17 cellular contexts compared by ENCODE assay signal in genomic region chr18:67518566-67518965, GRCh38. TPM values are rescaled to one million over a fixed set of nuclear protein-coding genes. Genes with fewer than 3 reads are reported as not detected.
A peak's percentile ranks its signal among the peaks of the same experiment; 100 is the strongest.
DNase-seq lines count a peak whose midpoint lies in the region; ATAC-seq and TF ChIP-seq lines count a peak whose summit lies in the region.
"Had no signal": no experiment of that assay in that cellular context is flagged by ENCODE, and none has a peak within 500 bp of the region (broad histone marks: within the 10 kb centered on the region; RNA-seq: fewer than 3 reads in every experiment).

No MANE protein-coding gene starts in this region.

- no peak overlapping the region for H2AK5ac ChIP-seq in neuronal stem cell (ENCODE audit: low read depth, low read length)

- H3K27me3 Mint-ChIP-seq in immature natural killer cell (ENCODE audit: low read depth in 3 of 3) = peaks cover 8 to 11% (median 11%) of the 10 kb centered on the region in 3 donors

- H3K27ac ChIP-seq in ascending aorta (peak overlapping the region; percentile 85), neuronal stem cell (replicated peaks; ENCODE audit: low read length) (no peak overlapping the region), aorta (ENCODE audit: low read depth in 1 of 2, low read length in 2 of 2) (peak overlapping the region; percentile 52 to 70)

- H3K4me3 Mint-ChIP-seq in immature natural killer cell = peak overlapping the region in 2 of 5 donors; percentile 17 to 25

- no peak for TF ChIP-seq CTCF in ascending aorta (IDR thresholded peaks at IDR 0.05)

- H3K36me3 ChIP-seq in ascending aorta (peaks cover 0 to 4% of the 10 kb centered on the region in 2 donors), neuronal stem cell (replicated peaks in 1 of 2; ENCODE audit: control insufficient read depth in 2 of 2, insufficient read depth in 2 of 2, low read length in 2 of 2) (peaks cover 3 to 15% of the 10 kb centered on the region in 2 donors), aorta (ENCODE audit: control insufficient read depth in 1 of 2, insufficient read depth in 2 of 2, low read length in 1 of 2) (no peaks in the 10 kb centered on the region)

- H3K9ac ChIP-seq in neuronal stem cell (ENCODE audit: low read depth, low read length, poor library complexity) = no peak overlapping the region

- no peak overlapping the region for H2BK12ac ChIP-seq in neuronal stem cell (ENCODE audit: low read length)

- no peak overlapping the region for H2BK120ac ChIP-seq in neuronal stem cell (ENCODE audit: low read depth, low read length)

- ATAC-seq in aorta (ENCODE audit: low FRiP score) = no peak
- ATAC-seq: CD8-positive, alpha-beta T cell; GM12878 had no signal

- WGBS in neuronal stem cell (ENCODE audit: extremely low coverage in 2 of 2, insufficient read length in 2 of 2, insufficient replicate concordance in 1 of 2), 2 donors = no CpG with 5 or more reads among the region's 5 CpGs
- 96 to 99% methylated on average over 5 of the region's 5 CpGs for WGBS in aorta, 2 donors

- H3K23ac ChIP-seq in neuronal stem cell (ENCODE audit: low read depth, low read length, poor library complexity) = no peak overlapping the region

- no peak overlapping the region for H3K4ac ChIP-seq in neuronal stem cell (ENCODE audit: low read length)

- peak overlapping the region; percentile 17 for H2AFZ ChIP-seq in neuronal stem cell (ENCODE audit: low read length)

- peaks cover 0 to 1% (median 0%) of the 10 kb centered on the region in 6 donors for H3K9me3 Mint-ChIP-seq in immature natural killer cell
- H3K9me3 Mint-ChIP-seq: CD8-positive, alpha-beta T cell had no signal

- no peak overlapping the region for H3K4me3 ChIP-seq in ascending aorta
- H3K4me3 ChIP-seq in neuronal stem cell (ENCODE audit: low read length in 2 of 2) = no peak overlapping the region
- no peak overlapping the region for H3K4me3 ChIP-seq in aorta (ENCODE audit: low read length in 2 of 2)
- H3K4me3 ChIP-seq: GM12878 had no signal

- no peak overlapping the region for H4K8ac ChIP-seq in neuronal stem cell (ENCODE audit: low read depth, low read length)

- H3K18ac ChIP-seq in neuronal stem cell (ENCODE audit: low read length) = no peak overlapping the region

- H2BK15ac ChIP-seq in neuronal stem cell (ENCODE audit: low read length) = no peak overlapping the region

- no peak overlapping the region for H3K4me2 ChIP-seq in neuronal stem cell (ENCODE audit: insufficient read depth, low read length, poor library complexity, severe bottlenecking)

- peak; percentile 34 for DNase-seq in DMS 273 (lab: John Stamatoyannopoulos, UW; ENCODE audit: unreplicated experiment)
- DNase-seq in DMS 273 treated with DMSO at 0.1 percent for 48 hours (lab: John Stamatoyannopoulos, UW) = no peak
- no peak for DNase-seq in ascending aorta (ENCODE audit: low spot score in 2 of 2)
- DNase-seq in neuronal stem cell (ENCODE audit: low spot score) = no peak
- no peak for DNase-seq in aorta
- no peak for DNase-seq in immature natural killer cell
- no peak for DNase-seq in activated gamma-delta T cell (lab: John Stamatoyannopoulos, UW)
- DNase-seq in activated CD4-positive, CD25-positive, alpha-beta regulatory T cell treated with anti-CD3 and anti-CD28 coated beads, Interleukin-2, amount 50 U/mL, for 72 hours = no peak
- DNase-seq: CD8-positive, alpha-beta T cell; Karpas-422; NCI-H1105; NCI-H187; NCI-H345; NCI-H69; SHP77 treated with DMSO at 0.1 percent for 48 hours had no signal

- H3K36me3 Mint-ChIP-seq in immature natural killer cell = no peaks in the 10 kb centered on the region

- H2BK5ac ChIP-seq in neuronal stem cell (ENCODE audit: low read length) = no peak overlapping the region

- peaks cover 25 to 37% of the 10 kb centered on the region in 2 donors for H3K4me1 Mint-ChIP-seq in immature natural killer cell

- no peaks in the 10 kb centered on the region for H3K9me3 ChIP-seq in ascending aorta
- peaks cover 0 to 6% of the 10 kb centered on the region in 2 donors for H3K9me3 ChIP-seq in neuronal stem cell (replicated peaks in 1 of 2; ENCODE audit: control insufficient read depth in 2 of 2, insufficient read depth in 1 of 2, low read depth in 1 of 2, low read length in 2 of 2)
- no peaks in the 10 kb centered on the region for H3K9me3 ChIP-seq in aorta (ENCODE audit: control insufficient read depth, low read length)

- no peak overlapping the region for H3K27ac Mint-ChIP-seq in immature natural killer cell
- H3K27ac Mint-ChIP-seq: CD8-positive, alpha-beta T cell had no signal

- no peaks in the 10 kb centered on the region for H3K79me1 ChIP-seq in neuronal stem cell (ENCODE audit: low read depth, low read length)

- H3K4me1 ChIP-seq in ascending aorta = peaks cover 0 to 9% of the 10 kb centered on the region in 2 donors
- H3K4me1 ChIP-seq in neuronal stem cell (ENCODE audit: control insufficient read depth in 2 of 2, insufficient read depth in 1 of 2, low read depth in 1 of 2, low read length in 2 of 2) = peaks cover 1 to 5% of the 10 kb centered on the region in 2 donors
- H3K4me1 ChIP-seq in aorta (ENCODE audit: control insufficient read depth in 1 of 2, insufficient read depth in 2 of 2, low read length in 2 of 2) = peaks cover 0 to 4% of the 10 kb centered on the region in 2 donors

- intact Hi-C loops in ascending aorta (cut with DNase I) = loop anchor here (5.0 to 10.0 kb wide), 4 partner anchors 89 to 1194 kb away; no protein-coding TSS in a partner anchor
- intact Hi-C loops in aorta (cut with DNase I) = loop anchor here (5.0 to 10.0 kb wide), 8 partner anchors 94 to 1196 kb away; partner anchors contain the start of gene TMX3 (in 1 of the 2)

- no peak overlapping the region for H3K14ac ChIP-seq in neuronal stem cell (ENCODE audit: low read length)

- no peak overlapping the region for H4K91ac ChIP-seq in neuronal stem cell (ENCODE audit: low read depth, low read length, poor library complexity)

- no peaks in the 10 kb centered on the region for H3K27me3 ChIP-seq in ascending aorta
- no peaks in the 10 kb centered on the region for H3K27me3 ChIP-seq in neuronal stem cell (ENCODE audit: control insufficient read depth in 3 of 3, insufficient read depth in 3 of 3, low read depth in 1 of 3, low read length in 3 of 3)
- H3K27me3 ChIP-seq in aorta (ENCODE audit: control insufficient read depth in 1 of 2, insufficient read depth in 2 of 2, low read length in 1 of 2) = no peaks in the 10 kb centered on the region

RNA-seq across cellular contexts. Expression of gene DSEL, which starts 2.0 kb away (rescaled TPM):
- total RNA-seq in ascending aorta = 19.1 TPM
- 1.7 TPM for polyA plus RNA-seq in neuronal stem cell (2013, experiment 1 of 2)
- polyA plus RNA-seq in neuronal stem cell (2013, experiment 2 of 2) = 1.7 TPM
- 10 to 100 TPM; 16.9 to 17.4 TPM for total RNA-seq in aorta
- polyA plus RNA-seq in aorta = 1 to 10 TPM; 4.1 to 6.9 TPM
- polyA plus RNA-seq in immature natural killer cell = under 1 TPM in 2 of 3 donors, not detected in 1; 0.07 to 0.11 TPM
- total RNA-seq: OCI-LY7 had no signal
- polyA plus RNA-seq: GM12878 had no signal
